ENCODE assay signal across 8 cellular contexts in the genomic region with DNA sequence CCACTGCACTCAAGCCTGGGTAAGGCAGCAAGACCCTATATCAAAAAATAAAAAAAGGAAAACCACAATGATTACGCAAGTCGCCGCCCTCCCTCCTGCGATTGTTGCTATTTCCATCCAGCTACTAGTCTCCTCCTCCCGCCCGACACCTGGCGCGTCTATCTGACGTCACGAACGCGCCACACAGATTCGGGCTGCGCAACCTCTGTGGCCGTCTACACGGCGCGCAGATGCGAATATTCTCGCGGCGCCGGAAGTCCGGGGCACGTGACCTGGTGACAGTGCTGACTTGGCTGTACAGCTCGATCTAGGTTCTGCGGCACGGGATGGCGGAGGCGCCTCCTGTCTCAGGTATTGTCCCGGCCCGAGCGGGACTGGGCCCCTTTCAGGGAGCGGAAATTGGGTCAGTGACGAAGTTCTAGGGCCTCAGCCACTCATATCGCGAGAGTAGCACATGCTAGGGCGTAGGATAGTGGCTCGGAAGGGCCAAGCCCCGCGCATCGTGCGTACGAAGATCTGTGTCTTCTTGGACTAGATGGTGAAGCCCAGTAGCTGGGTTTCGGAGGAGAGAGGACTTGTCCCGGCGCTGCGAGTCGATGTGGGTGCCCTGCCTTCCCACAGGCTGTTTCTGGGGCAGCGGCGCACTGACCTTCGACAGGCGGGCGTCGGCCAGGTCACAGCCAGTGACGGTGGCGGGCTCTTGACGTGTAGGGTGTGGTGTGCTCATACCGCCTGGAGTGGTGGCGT. TPM values are rescaled to one million over a fixed set of nuclear protein-coding genes. Genes with fewer than 3 reads are reported as not detected.
A peak's percentile ranks its signal among the peaks of the same experiment; 100 is the strongest.
DNase-seq lines count a peak whose midpoint lies in the region; ATAC-seq lines count a peak whose summit lies in the region.

Gene NFX1 (plus strand): TSS at position 270 of the 747 bp plus-strand sequence. CDS start 57 bp downstream, at position 327.

- H3K36me3 ChIP-seq in H7 (replicated peaks; ENCODE audit: control insufficient read depth, insufficient read depth, low read length), result peaks cover 3% of the 10 kb centered on the region; the same call in 1 of the 2 replicates

- H3K4me1 Mint-ChIP-seq in natural killer cell treated with Interleukin-12 subunit alpha and Interleukin-12 subunit beta and Interleukin-15 and Interleukin-18, amount 100 ng/mL, for 72 hours (ENCODE audit: low read depth in 2 of 2), result peaks cover 38 to 45% of the 10 kb centered on the region in 2 donors

- H3K4me3 ChIP-seq in H7 (ENCODE audit: insufficient read depth, low read depth, low read length), result peak within 1 kb of the TSS; percentile 96

- no peaks in the 10 kb centered on the region for H3K27me3 ChIP-seq in H7 (ENCODE audit: control insufficient read depth, insufficient read depth, low read length)

- H3K9me3 Mint-ChIP-seq in natural killer cell treated with Interleukin-12 subunit alpha and Interleukin-12 subunit beta and Interleukin-15 and Interleukin-18, amount 100 ng/mL, for 72 hours, result no peaks in the 10 kb centered on the region

- peak within 1 kb of the TSS; percentile 98 for H3K4me3 Mint-ChIP-seq in natural killer cell treated with Interleukin-12 subunit alpha and Interleukin-12 subunit beta and Interleukin-15 and Interleukin-18, amount 100 ng/mL, for 72 hours

- H3K27ac Mint-ChIP-seq in natural killer cell treated with Interleukin-12 subunit alpha and Interleukin-12 subunit beta and Interleukin-15 and Interleukin-18, amount 100 ng/mL, for 72 hours, result peak within 1 kb of the TSS; percentile 99 to 100

- DNase-seq in ELF-1 (ENCODE audit: low read depth, low spot score) (peak; percentile 99), H7 (peak; percentile 95), M059J (ENCODE audit: low read depth) (peak; percentile 99), SHP77 (lab: John Stamatoyannopoulos, UW) (peak; percentile 83 to 86), fibroblast of peridontal ligament (ENCODE audit: extremely low read depth) (peak; percentile 99)
- peak; percentile 98 for DNase-seq in activated effector memory CD4-positive, alpha-beta T cell treated with Interleukin-2 at 50 U/mL for 16 hours
- peak; percentile 99 for DNase-seq in natural killer cell treated with Interleukin-12 subunit alpha and Interleukin-12 subunit beta and Interleukin-15 and Interleukin-18, amount 100 ng/mL, for 72 hours (ENCODE audit: low spot score)
- DNase-seq in stimulated activated naive CD8-positive, alpha-beta T cell treated with anti-CD3 and anti-CD28 coated beads, Interleukin-15, Interleukin-2, amounts not matched to agents 100 U/mL and 50 U/mL, for 24 hours, result peak; percentile 98

- ATAC-seq in natural killer cell treated with Interleukin-12 subunit alpha and Interleukin-12 subunit beta and Interleukin-15 and Interleukin-18, amount 100 ng/mL, for 72 hours, result peak; percentile 94 to 96
- peak; percentile 94 for ATAC-seq in stimulated activated naive CD8-positive, alpha-beta T cell treated with anti-CD3 and anti-CD28 coated beads, Interleukin-15, Interleukin-2, amounts not matched to agents 100 U/mL and 50 U/mL, for 24 hours

- peaks cover 20% of the 10 kb centered on the region for H3K36me3 Mint-ChIP-seq in natural killer cell treated with Interleukin-12 subunit alpha and Interleukin-12 subunit beta and Interleukin-15 and Interleukin-18, amount 100 ng/mL, for 72 hours

- no peaks in the 10 kb centered on the region for H3K27me3 Mint-ChIP-seq in natural killer cell treated with Interleukin-12 subunit alpha and Interleukin-12 subunit beta and Interleukin-15 and Interleukin-18, amount 100 ng/mL, for 72 hours

RNA-seq across cellular contexts. Expression of gene NFX1, which starts in this region (rescaled TPM):
- total RNA-seq in H7 (2014; rRNA removed; shearing (Covaris generic)), result 14.0 and 21.9 TPM in 2 replicates
- 21.4 and 24.5 TPM in 2 replicates for total RNA-seq in M059J (2014; rRNA removed; shearing (Covaris generic))
- 10 to 100 TPM; 41.6 to 57.9 TPM for total RNA-seq in natural killer cell treated with Interleukin-12 subunit alpha and Interleukin-12 subunit beta and Interleukin-15 and Interleukin-18, amount 100 ng/mL, for 72 hours

Comparison
In these comparisons a context has a peak if more than half of its experiments do, and no peak if none do; other contexts are left out.
1. Peak in every context shown above with its lines: DNase-seq, ATAC-seq and H3K4me3 ChIP-seq.